Comparison of ENCODE assay signal across 1 cellular context in the genomic region with DNA sequence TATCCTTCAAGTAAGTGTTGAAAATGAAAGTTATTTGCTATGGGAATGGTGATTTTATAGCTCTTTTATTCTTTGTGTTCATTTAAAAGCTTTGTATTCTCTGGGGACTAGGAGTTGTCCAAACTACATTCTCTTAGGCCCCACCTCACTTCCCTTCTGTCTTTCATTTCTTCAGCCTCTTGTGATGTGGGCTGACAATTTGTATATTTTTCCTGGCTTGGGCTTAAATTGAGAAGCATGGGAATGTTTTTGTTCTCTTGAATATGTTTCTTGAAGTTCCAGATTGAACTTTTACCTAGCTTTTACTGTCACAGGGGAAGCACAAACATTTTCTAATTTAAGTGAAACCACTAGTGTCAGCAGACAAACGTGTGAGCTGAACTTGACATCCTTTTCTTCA.
TF ChIP-seq lines count a peak whose summit lies in the region.

No MANE protein-coding gene starts in this region.

TF ChIP-seq in SK-N-SH, 30 proteins besides CTCF, POLR2A, EP300 and RAD21:
- TF ChIP-seq, protein P1, sequence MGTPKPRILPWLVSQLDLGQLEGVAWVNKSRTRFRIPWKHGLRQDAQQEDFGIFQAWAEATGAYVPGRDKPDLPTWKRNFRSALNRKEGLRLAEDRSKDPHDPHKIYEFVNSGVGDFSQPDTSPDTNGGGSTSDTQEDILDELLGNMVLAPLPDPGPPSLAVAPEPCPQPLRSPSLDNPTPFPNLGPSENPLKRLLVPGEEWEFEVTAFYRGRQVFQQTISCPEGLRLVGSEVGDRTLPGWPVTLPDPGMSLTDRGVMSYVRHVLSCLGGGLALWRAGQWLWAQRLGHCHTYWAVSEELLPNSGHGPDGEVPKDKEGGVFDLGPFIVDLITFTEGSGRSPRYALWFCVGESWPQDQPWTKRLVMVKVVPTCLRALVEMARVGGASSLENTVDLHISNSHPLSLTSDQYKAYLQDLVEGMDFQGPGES (IDR thresholded peaks at IDR 0.05; ENCODE audit: low read depth, low read length), result no peak
- no peak for TF ChIP-seq SIN3A (IDR thresholded peaks at IDR 0.05; ENCODE audit: borderline replicate concordance, low read depth, low read length)
- TF ChIP-seq FOXM1 (IDR thresholded peaks at IDR 0.05; ENCODE audit: low read depth), result no peak
- no peak for TF ChIP-seq YY1 (IDR thresholded peaks at IDR 0.05; ENCODE audit: low read depth)
- no peak for TF ChIP-seq EZH2phosphoT487 (IDR thresholded peaks at IDR 0.05; ENCODE audit: borderline replicate concordance, low read depth)
- TF ChIP-seq NFIC (IDR thresholded peaks at IDR 0.05; ENCODE audit: borderline replicate concordance), result no peak
- no peak for TF ChIP-seq TCF12 (IDR thresholded peaks at IDR 0.05)
- no peak for TF ChIP-seq POLR2AphosphoS5 (IDR thresholded peaks at IDR 0.05; ENCODE audit: low read depth, low read length)
- TF ChIP-seq, protein P2, sequence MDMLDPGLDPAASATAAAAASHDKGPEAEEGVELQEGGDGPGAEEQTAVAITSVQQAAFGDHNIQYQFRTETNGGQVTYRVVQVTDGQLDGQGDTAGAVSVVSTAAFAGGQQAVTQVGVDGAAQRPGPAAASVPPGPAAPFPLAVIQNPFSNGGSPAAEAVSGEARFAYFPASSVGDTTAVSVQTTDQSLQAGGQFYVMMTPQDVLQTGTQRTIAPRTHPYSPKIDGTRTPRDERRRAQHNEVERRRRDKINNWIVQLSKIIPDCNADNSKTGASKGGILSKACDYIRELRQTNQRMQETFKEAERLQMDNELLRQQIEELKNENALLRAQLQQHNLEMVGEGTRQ (IDR thresholded peaks at IDR 0.05; ENCODE audit: borderline replicate concordance, low read depth, low read length), result no peak
- no peak for TF ChIP-seq GATA2 (CRISPR knock-in tag; IDR thresholded peaks at IDR 0.05)
- no peak for TF ChIP-seq GABPA (IDR thresholded peaks at IDR 0.05; ENCODE audit: low read depth)
- TF ChIP-seq, protein P3, sequence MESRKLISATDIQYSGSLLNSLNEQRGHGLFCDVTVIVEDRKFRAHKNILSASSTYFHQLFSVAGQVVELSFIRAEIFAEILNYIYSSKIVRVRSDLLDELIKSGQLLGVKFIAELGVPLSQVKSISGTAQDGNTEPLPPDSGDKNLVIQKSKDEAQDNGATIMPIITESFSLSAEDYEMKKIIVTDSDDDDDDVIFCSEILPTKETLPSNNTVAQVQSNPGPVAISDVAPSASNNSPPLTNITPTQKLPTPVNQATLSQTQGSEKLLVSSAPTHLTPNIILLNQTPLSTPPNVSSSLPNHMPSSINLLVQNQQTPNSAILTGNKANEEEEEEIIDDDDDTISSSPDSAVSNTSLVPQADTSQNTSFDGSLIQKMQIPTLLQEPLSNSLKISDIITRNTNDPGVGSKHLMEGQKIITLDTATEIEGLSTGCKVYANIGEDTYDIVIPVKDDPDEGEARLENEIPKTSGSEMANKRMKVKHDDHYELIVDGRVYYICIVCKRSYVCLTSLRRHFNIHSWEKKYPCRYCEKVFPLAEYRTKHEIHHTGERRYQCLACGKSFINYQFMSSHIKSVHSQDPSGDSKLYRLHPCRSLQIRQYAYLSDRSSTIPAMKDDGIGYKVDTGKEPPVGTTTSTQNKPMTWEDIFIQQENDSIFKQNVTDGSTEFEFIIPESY (IDR thresholded peaks at IDR 0.05; ENCODE audit: borderline replicate concordance, low read depth), result no peak
- no peak for TF ChIP-seq RFX5 (IDR thresholded peaks at IDR 0.05; ENCODE audit: low read length)
